8 cellular contexts compared by ENCODE assay signal in genomic region chr7:81845628-81846259, GRCh38.
DNase-seq lines count a peak whose midpoint lies in the region; ATAC-seq and FAIRE-seq lines count a peak whose summit lies in the region.

No MANE protein-coding gene starts in this region.

- FAIRE-seq in GM18507 (lab: Jason Lieb, UNC), result peak; percentile 29

- H3K4me3 ChIP-seq in MG63, result no peak overlapping the region

- ATAC-seq in HG02759 (IDR thresholded peaks at IDR 0.05; ENCODE audit: unreplicated experiment), result peak; percentile 74

- no peaks in the 10 kb centered on the region for H3K36me3 ChIP-seq in MG63

- no peaks in the 10 kb centered on the region for H3K9me3 ChIP-seq in MG63

- no peaks in the 10 kb centered on the region for H3K27me3 ChIP-seq in MG63

- DNase-seq in GM18507 (ENCODE audit: extremely low spot score, insufficient read length, low read depth) (no peak), NCI-H2107 (lab: John Stamatoyannopoulos, UW) (peak; percentile 16), islet precursor cell (peak; percentile 74), MG63 (no peak), GM19240 (ENCODE audit: insufficient read length, low spot score) (no peak)
- DNase-seq in stimulated activated CD8-positive, alpha-beta memory T cell treated with anti-CD3 and anti-CD28 coated beads, Interleukin-4, amount 100 ng/mL, for 48 hours, result no peak
- DNase-seq in stimulated activated naive CD4-positive, alpha-beta T cell treated with Interleukin-2 at 50 U/mL for 16 hours (lab: John Stamatoyannopoulos, UW), result no peak

Comparison
In these comparisons a context has a peak if more than half of its experiments do, and no peak if none do; other contexts are left out.
1. DNase-seq: peak in NCI-H2107 (single experiment) and islet precursor cell (single experiment); none in GM18507 (single experiment), stimulated activated CD8-positive, alpha-beta memory T cell treated with anti-CD3 and anti-CD28 coated beads, Interleukin-4, amount 100 ng/mL, for 48 hours (single experiment), MG63 (single experiment), GM19240 (single experiment) and stimulated activated naive CD4-positive, alpha-beta T cell treated with Interleukin-2 at 50 U/mL for 16 hours (single experiment).